ENCODE assay signal across 17 cellular contexts in the genomic region with DNA sequence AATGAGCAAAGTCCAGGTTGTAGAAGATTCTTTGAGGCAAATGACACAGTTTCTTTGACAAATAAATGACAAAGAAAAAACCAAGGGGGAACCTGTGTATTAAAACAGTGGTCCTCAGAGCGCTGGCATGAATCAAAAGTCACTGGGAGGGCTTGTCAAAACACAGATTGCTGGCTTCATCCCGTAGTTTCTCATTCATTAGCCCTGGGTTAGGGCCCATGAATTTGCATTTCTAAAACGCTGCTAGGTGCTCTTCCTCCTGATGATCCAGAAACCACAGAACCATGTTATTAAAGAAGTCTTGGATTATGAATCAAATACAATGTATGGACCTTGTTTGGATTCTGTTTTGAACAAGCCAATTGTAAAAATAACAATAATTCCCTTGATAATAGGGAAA.
DNase-seq lines count a peak whose midpoint lies in the region; ATAC-seq and TF ChIP-seq lines count a peak whose summit lies in the region.
"Had no signal": no experiment of that assay in that cellular context is flagged by ENCODE, and none has a peak within 500 bp of the region (broad histone marks: within the 10 kb centered on the region; RNA-seq: fewer than 3 reads in every experiment).

No MANE protein-coding gene starts in this region.

- POLR2A ChIA-PET in WTC11 (lab: Charles Lee) = no interaction called here

- no CpG with 5 or more reads among the region's 3 CpGs for WGBS in mesendoderm (ENCODE audit: extremely low coverage, insufficient coverage, low lambda C conversion rate)

- no peak for TF ChIP-seq CTCF in WTC11 (IDR thresholded peaks at IDR 0.05)
- TF ChIP-seq CTCF in left lung (IDR thresholded peaks at IDR 0.05) = no peak

- no peaks in the 10 kb centered on the region for H3K79me2 ChIP-seq in mesendoderm (ENCODE audit: control insufficient read depth, insufficient read depth, low read length)

- H3K79me1 ChIP-seq in mesendoderm (ENCODE audit: low read length) = no peaks in the 10 kb centered on the region

- H3K27ac ChIP-seq in HUES48 (ENCODE audit: low read depth, low read length) = peak overlapping the region; percentile 19
- no peak overlapping the region for H3K27ac ChIP-seq in mesendoderm (ENCODE audit: low read depth, low read length)
- no peak overlapping the region for H3K27ac ChIP-seq in left lung
- H3K27ac ChIP-seq: BLaER1, C4-2B, GM23248 had no signal

- H3K4me1 ChIP-seq in HUES48 (ENCODE audit: control insufficient read depth, insufficient read depth, low read length) (peaks cover 83% of the 10 kb centered on the region), mesendoderm (ENCODE audit: control insufficient read depth, low read depth, low read length) (peaks cover 3% of the 10 kb centered on the region), left lung (no peaks in the 10 kb centered on the region)
- H3K4me1 ChIP-seq: BLaER1 had no signal

- H4K8ac ChIP-seq in mesendoderm (ENCODE audit: low read depth, low read length) = peak overlapping the region; percentile 28

- H3K4me3 ChIP-seq in HUES48 (ENCODE audit: low read depth, low read length) (no peak overlapping the region), mesendoderm (ENCODE audit: low read length) (no peak overlapping the region), left lung (no peak overlapping the region)
- H3K4me3 ChIP-seq: BLaER1, GM23248, HAP-1 had no signal

- no peak overlapping the region for H3K4me3 Mint-ChIP-seq in WTC11
- H3K4me3 Mint-ChIP-seq: B cell; CD4-positive, CD25-positive, alpha-beta regulatory T cell; CD8-positive, alpha-beta T cell; HFFc6 had no signal

- intact Hi-C loops in left lung (cut with DNase I) = no loop called here

- H3K36me3 Mint-ChIP-seq in WTC11 = peaks cover 11% of the 10 kb centered on the region
- H3K36me3 Mint-ChIP-seq: CD4-positive, CD25-positive, alpha-beta regulatory T cell; CD8-positive, alpha-beta T cell had no signal

- no peak overlapping the region for H2BK120ac ChIP-seq in mesendoderm (ENCODE audit: low read depth, low read length)

- H3K18ac ChIP-seq in mesendoderm (ENCODE audit: low read length) = no peak overlapping the region

- H3K56ac ChIP-seq in mesendoderm (ENCODE audit: low read length) = no peak overlapping the region

- no peaks in the 10 kb centered on the region for H3K27me3 ChIP-seq in HUES48 (ENCODE audit: control insufficient read depth, insufficient read depth, low read length)
- no peaks in the 10 kb centered on the region for H3K27me3 ChIP-seq in mesendoderm (ENCODE audit: insufficient read depth, low read length, poor library complexity)
- H3K27me3 ChIP-seq in left lung = no peaks in the 10 kb centered on the region
- H3K27me3 ChIP-seq: BLaER1 had no signal

- H3K9me3 Mint-ChIP-seq in WTC11 = no peaks in the 10 kb centered on the region
- H3K9me3 Mint-ChIP-seq: CD8-positive, alpha-beta T cell; HFFc6 had no signal

- H3K9ac ChIP-seq in HUES48 (ENCODE audit: low read depth, low read length) (no peak overlapping the region), mesendoderm (ENCODE audit: low read length) (no peak overlapping the region)
- H3K9ac ChIP-seq: BLaER1, GM23248 had no signal

- H3K27me3 Mint-ChIP-seq in WTC11 (ENCODE audit: low read depth) = no peaks in the 10 kb centered on the region

- H4K5ac ChIP-seq in mesendoderm (ENCODE audit: low read length) = no peak overlapping the region

- ATAC-seq in WTC11 (peak; percentile 50; the same call in 1 of the 2 replicates), left lung (no peak), HG03378 (IDR thresholded peaks at IDR 0.05; ENCODE audit: unreplicated experiment) (no peak)
- ATAC-seq: CD8-positive, alpha-beta T cell had no signal

- no peak overlapping the region for H2BK5ac ChIP-seq in mesendoderm (ENCODE audit: low read length)

- no peak overlapping the region for H2AK5ac ChIP-seq in mesendoderm (ENCODE audit: low read length)

- H3K4ac ChIP-seq in mesendoderm (ENCODE audit: low read depth, low read length) = no peak overlapping the region

- no peak overlapping the region for H3K27ac Mint-ChIP-seq in WTC11
- H3K27ac Mint-ChIP-seq: B cell; CD8-positive, alpha-beta T cell had no signal

- H3K36me3 ChIP-seq in HUES48 (ENCODE audit: control insufficient read depth, insufficient read depth, low read length) = peaks cover 14% of the 10 kb centered on the region; the same call in 1 of the 2 replicates
- no peaks in the 10 kb centered on the region for H3K36me3 ChIP-seq in mesendoderm (ENCODE audit: control insufficient read depth, insufficient read depth, low read length)
- H3K36me3 ChIP-seq in left lung = peaks cover 0 to 18% of the 10 kb centered on the region in 2 donors

- H3K9me3 ChIP-seq in HUES48 (ENCODE audit: control insufficient read depth, insufficient read depth, low read length) = no peaks in the 10 kb centered on the region
- no peaks in the 10 kb centered on the region for H3K9me3 ChIP-seq in left lung
- H3K9me3 ChIP-seq: BLaER1, Caco-2, HAP-1 had no signal

- DNase-seq in WTC11 (ENCODE audit: low spot score) = no peak
- DNase-seq in mesendoderm = no peak
- DNase-seq in effector CD4-positive, alpha-beta T cell = no peak
- DNase-seq in left lung = no peak
- DNase-seq: Caco-2; CD4-positive, CD25-positive, alpha-beta regulatory T cell; CD8-positive, alpha-beta T cell; DMS153; DND-41; GM23248; HFFc6 had no signal

- H3K4me1 Mint-ChIP-seq in WTC11 = peaks cover 88% of the 10 kb centered on the region
- H3K4me1 Mint-ChIP-seq: B cell; CD4-positive, CD25-positive, alpha-beta regulatory T cell had no signal

- H3K23ac ChIP-seq in mesendoderm (ENCODE audit: low read length) = no peak overlapping the region

- H3K4me2 ChIP-seq in mesendoderm (ENCODE audit: low read length) = no peak overlapping the region
- H3K4me2 ChIP-seq: BLaER1 had no signal

- H2BK15ac ChIP-seq in mesendoderm (replicated peaks; ENCODE audit: low read depth) = no peak overlapping the region

- CTCF ChIA-PET in WTC11 (lab: Charles Lee) = no interaction called here

TF ChIP-seq in WTC11, 78 proteins besides CTCF, POLR2A, EP300 and RAD21:
- TF ChIP-seq ZNF317 (CRISPR knock-in tag; IDR thresholded peaks at IDR 0.05; ENCODE audit: borderline replicate concordance, low read depth) (no peak), SMAD3 (CRISPR knock-in tag; IDR thresholded peaks at IDR 0.05; ENCODE audit: borderline replicate concordance) (no peak), CREB1 (CRISPR knock-in tag; IDR thresholded peaks at IDR 0.05) (no peak), GRHL2 (CRISPR knock-in tag; IDR thresholded peaks at IDR 0.05; ENCODE audit: insufficient replicate concordance, severe bottlenecking) (no peak), IRF2 (CRISPR knock-in tag; IDR thresholded peaks at IDR 0.05; ENCODE audit: borderline replicate concordance, low read depth) (no peak), ZNF138 (CRISPR knock-in tag; conservative IDR thresholded peaks at IDR 0.05) (no peak)
- TF ChIP-seq, protein P1, sequence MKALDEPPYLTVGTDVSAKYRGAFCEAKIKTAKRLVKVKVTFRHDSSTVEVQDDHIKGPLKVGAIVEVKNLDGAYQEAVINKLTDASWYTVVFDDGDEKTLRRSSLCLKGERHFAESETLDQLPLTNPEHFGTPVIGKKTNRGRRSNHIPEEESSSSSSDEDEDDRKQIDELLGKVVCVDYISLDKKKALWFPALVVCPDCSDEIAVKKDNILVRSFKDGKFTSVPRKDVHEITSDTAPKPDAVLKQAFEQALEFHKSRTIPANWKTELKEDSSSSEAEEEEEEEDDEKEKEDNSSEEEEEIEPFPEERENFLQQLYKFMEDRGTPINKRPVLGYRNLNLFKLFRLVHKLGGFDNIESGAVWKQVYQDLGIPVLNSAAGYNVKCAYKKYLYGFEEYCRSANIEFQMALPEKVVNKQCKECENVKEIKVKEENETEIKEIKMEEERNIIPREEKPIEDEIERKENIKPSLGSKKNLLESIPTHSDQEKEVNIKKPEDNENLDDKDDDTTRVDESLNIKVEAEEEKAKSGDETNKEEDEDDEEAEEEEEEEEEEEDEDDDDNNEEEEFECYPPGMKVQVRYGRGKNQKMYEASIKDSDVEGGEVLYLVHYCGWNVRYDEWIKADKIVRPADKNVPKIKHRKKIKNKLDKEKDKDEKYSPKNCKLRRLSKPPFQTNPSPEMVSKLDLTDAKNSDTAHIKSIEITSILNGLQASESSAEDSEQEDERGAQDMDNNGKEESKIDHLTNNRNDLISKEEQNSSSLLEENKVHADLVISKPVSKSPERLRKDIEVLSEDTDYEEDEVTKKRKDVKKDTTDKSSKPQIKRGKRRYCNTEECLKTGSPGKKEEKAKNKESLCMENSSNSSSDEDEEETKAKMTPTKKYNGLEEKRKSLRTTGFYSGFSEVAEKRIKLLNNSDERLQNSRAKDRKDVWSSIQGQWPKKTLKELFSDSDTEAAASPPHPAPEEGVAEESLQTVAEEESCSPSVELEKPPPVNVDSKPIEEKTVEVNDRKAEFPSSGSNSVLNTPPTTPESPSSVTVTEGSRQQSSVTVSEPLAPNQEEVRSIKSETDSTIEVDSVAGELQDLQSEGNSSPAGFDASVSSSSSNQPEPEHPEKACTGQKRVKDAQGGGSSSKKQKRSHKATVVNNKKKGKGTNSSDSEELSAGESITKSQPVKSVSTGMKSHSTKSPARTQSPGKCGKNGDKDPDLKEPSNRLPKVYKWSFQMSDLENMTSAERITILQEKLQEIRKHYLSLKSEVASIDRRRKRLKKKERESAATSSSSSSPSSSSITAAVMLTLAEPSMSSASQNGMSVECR (CRISPR knock-in tag; IDR thresholded peaks at IDR 0.05; ENCODE audit: borderline replicate concordance) = no peak
- TF ChIP-seq, protein P2, sequence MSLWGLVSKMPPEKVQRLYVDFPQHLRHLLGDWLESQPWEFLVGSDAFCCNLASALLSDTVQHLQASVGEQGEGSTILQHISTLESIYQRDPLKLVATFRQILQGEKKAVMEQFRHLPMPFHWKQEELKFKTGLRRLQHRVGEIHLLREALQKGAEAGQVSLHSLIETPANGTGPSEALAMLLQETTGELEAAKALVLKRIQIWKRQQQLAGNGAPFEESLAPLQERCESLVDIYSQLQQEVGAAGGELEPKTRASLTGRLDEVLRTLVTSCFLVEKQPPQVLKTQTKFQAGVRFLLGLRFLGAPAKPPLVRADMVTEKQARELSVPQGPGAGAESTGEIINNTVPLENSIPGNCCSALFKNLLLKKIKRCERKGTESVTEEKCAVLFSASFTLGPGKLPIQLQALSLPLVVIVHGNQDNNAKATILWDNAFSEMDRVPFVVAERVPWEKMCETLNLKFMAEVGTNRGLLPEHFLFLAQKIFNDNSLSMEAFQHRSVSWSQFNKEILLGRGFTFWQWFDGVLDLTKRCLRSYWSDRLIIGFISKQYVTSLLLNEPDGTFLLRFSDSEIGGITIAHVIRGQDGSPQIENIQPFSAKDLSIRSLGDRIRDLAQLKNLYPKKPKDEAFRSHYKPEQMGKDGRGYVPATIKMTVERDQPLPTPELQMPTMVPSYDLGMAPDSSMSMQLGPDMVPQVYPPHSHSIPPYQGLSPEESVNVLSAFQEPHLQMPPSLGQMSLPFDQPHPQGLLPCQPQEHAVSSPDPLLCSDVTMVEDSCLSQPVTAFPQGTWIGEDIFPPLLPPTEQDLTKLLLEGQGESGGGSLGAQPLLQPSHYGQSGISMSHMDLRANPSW (CRISPR knock-in tag; conservative IDR thresholded peaks at IDR 0.05; ENCODE audit: low read depth) = no peak
